Comparison of ENCODE assay signal across 20 cellular contexts in genomic region chr9:125585503-125586172, GRCh38.
DNase-seq lines count a peak whose midpoint lies in the region; ATAC-seq and TF ChIP-seq lines count a peak whose summit lies in the region.
"Had no signal": no experiment of that assay in that cellular context is flagged by ENCODE, and none has a peak within 500 bp of the region (broad histone marks: within the 10 kb centered on the region; RNA-seq: fewer than 3 reads in every experiment).

No MANE protein-coding gene starts in this region.

- H3K9me3 Mint-ChIP-seq in activated CD8-positive, alpha-beta T cell treated with anti-CD3 and anti-CD28 coated beads for 36 hours = peaks cover 3% of the 10 kb centered on the region
- H3K9me3 Mint-ChIP-seq in activated CD8-positive, alpha-beta T cell treated with anti-CD3 and anti-CD28 coated beads, Interleukin-2, amount 10 ng/mL, durations not matched to agents 7 days and 5 days (ENCODE audit: insufficient read depth) = no peaks in the 10 kb centered on the region
- H3K9me3 Mint-ChIP-seq in endodermal cell = peaks cover 4% of the 10 kb centered on the region
- H3K9me3 Mint-ChIP-seq: GM23338, HFFc6 had no signal

- H3K27me3 Mint-ChIP-seq in activated CD8-positive, alpha-beta T cell treated with anti-CD3 and anti-CD28 coated beads for 36 hours = no peaks in the 10 kb centered on the region
- no peaks in the 10 kb centered on the region for H3K27me3 Mint-ChIP-seq in activated CD8-positive, alpha-beta T cell treated with anti-CD3 and anti-CD28 coated beads, Interleukin-2, amount 10 ng/mL, durations not matched to agents 7 days and 5 days (ENCODE audit: low read depth)
- no peaks in the 10 kb centered on the region for H3K27me3 Mint-ChIP-seq in endodermal cell (ENCODE audit: insufficient read depth)

- peaks cover 27% of the 10 kb centered on the region for H3K4me1 Mint-ChIP-seq in activated CD8-positive, alpha-beta T cell treated with anti-CD3 and anti-CD28 coated beads for 36 hours (ENCODE audit: low read depth)
- H3K4me1 Mint-ChIP-seq in activated CD8-positive, alpha-beta T cell treated with anti-CD3 and anti-CD28 coated beads, Interleukin-2, amount 10 ng/mL, durations not matched to agents 7 days and 5 days (ENCODE audit: low read depth) = peaks cover 3% of the 10 kb centered on the region
- peaks cover 10% of the 10 kb centered on the region for H3K4me1 Mint-ChIP-seq in endodermal cell

- POLR2A ChIA-PET in activated CD8-positive, alpha-beta T cell treated with anti-CD3 and anti-CD28 coated beads for 36 hours (lab: Charles Lee) = no interaction called here
- POLR2A ChIA-PET in activated CD8-positive, alpha-beta T cell treated with anti-CD3 and anti-CD28 coated beads, Interleukin-2, amount 10 ng/mL, durations not matched to agents 7 days and 5 days (lab: Charles Lee) = no interaction called here

- no peak for DNase-seq in activated CD8-positive, alpha-beta T cell treated with anti-CD3 and anti-CD28 coated beads for 36 hours
- no peak for DNase-seq in activated CD8-positive, alpha-beta T cell treated with anti-CD3 and anti-CD28 coated beads, Interleukin-2, amount 10 ng/mL, durations not matched to agents 7 days and 5 days
- DNase-seq in endodermal cell (no peak), NCI-H82 (lab: John Stamatoyannopoulos, UW) (no peak), activated T-cell treated with anti-CD3 and anti-CD28 coated beads for 4 hours (no peak), HUDEP-2 (lab: John Stamatoyannopoulos, UW; ENCODE audit: unreplicated experiment in 76 of 76) (no peak)
- DNase-seq: 8988T, ACHN, BE2C, HFFc6, NCI-H1694 treated with DMSO at 0.1 percent for 48 hours, NCI-H2081 treated with DMSO at 0.1 percent for 48 hours, NCI-H2171, NCI-H226, OCI-M1, Peyer's patch had no signal

- intact Hi-C loops in activated CD8-positive, alpha-beta T cell treated with anti-CD3 and anti-CD28 coated beads for 36 hours (cut with micrococcal nuclease) = no loop called here

- TF ChIP-seq CTCF in activated CD8-positive, alpha-beta T cell treated with anti-CD3 and anti-CD28 coated beads for 36 hours (IDR thresholded peaks at IDR 0.05) = no peak
- TF ChIP-seq CTCF in endodermal cell (conservative IDR thresholded peaks at IDR 0.05) = no peak

- no peak overlapping the region for H3K27ac ChIP-seq in endodermal cell (ENCODE audit: low read depth, low read length)
- H3K27ac ChIP-seq in mucosa of rectum (ENCODE audit: low read depth in 2 of 2, low read length in 2 of 2) = peak overlapping the region; percentile 3 to 26
- H3K27ac ChIP-seq: Peyer's patch, SK-N-MC had no signal

- ATAC-seq in activated CD8-positive, alpha-beta T cell treated with anti-CD3 and anti-CD28 coated beads for 36 hours = no peak
- ATAC-seq in activated CD8-positive, alpha-beta T cell treated with anti-CD3 and anti-CD28 coated beads, Interleukin-2, amount 10 ng/mL, durations not matched to agents 7 days and 5 days = no peak
- ATAC-seq: GM23338 had no signal

- CTCF ChIA-PET in activated CD8-positive, alpha-beta T cell treated with anti-CD3 and anti-CD28 coated beads for 36 hours (lab: Charles Lee) = no interaction called here
- CTCF ChIA-PET in activated CD8-positive, alpha-beta T cell treated with anti-CD3 and anti-CD28 coated beads, Interleukin-2, amount 10 ng/mL, durations not matched to agents 7 days and 5 days (lab: Charles Lee) = no interaction called here

- 83 to 94% methylated on average over 10 to 11 of the region's 11 CpGs for WGBS in endodermal cell (ENCODE audit: insufficient coverage in 1 of 2, insufficient read length in 1 of 2), 2 experiments

- peaks cover 27% of the 10 kb centered on the region for H3K36me3 Mint-ChIP-seq in activated CD8-positive, alpha-beta T cell treated with anti-CD3 and anti-CD28 coated beads for 36 hours (ENCODE audit: low read depth)
- peaks cover 17% of the 10 kb centered on the region for H3K36me3 Mint-ChIP-seq in activated CD8-positive, alpha-beta T cell treated with anti-CD3 and anti-CD28 coated beads, Interleukin-2, amount 10 ng/mL, durations not matched to agents 7 days and 5 days (ENCODE audit: low read depth)
- peaks cover 16% of the 10 kb centered on the region for H3K36me3 Mint-ChIP-seq in endodermal cell (ENCODE audit: low read depth)

- H3K4me3 ChIP-seq in endodermal cell (ENCODE audit: low read length) (no peak overlapping the region), mucosa of rectum (ENCODE audit: low read length in 2 of 2) (no peak overlapping the region)
- H3K4me3 ChIP-seq: GM23338, HAP-1, Peyer's patch, SK-N-MC had no signal

- no peak overlapping the region for H3K4me3 Mint-ChIP-seq in activated CD8-positive, alpha-beta T cell treated with anti-CD3 and anti-CD28 coated beads for 36 hours
- no peak overlapping the region for H3K4me3 Mint-ChIP-seq in activated CD8-positive, alpha-beta T cell treated with anti-CD3 and anti-CD28 coated beads, Interleukin-2, amount 10 ng/mL, durations not matched to agents 7 days and 5 days
- H3K4me3 Mint-ChIP-seq in endodermal cell = no peak overlapping the region
- H3K4me3 Mint-ChIP-seq: GM23338, HFFc6 had no signal

- H3K36me3 ChIP-seq in endodermal cell (ENCODE audit: control insufficient read depth, insufficient read depth, low read length) = peaks cover 4% of the 10 kb centered on the region
- H3K36me3 ChIP-seq in mucosa of rectum (ENCODE audit: control insufficient read depth in 2 of 2, insufficient read depth in 2 of 2, low read length in 2 of 2) = no peaks in the 10 kb centered on the region
- H3K36me3 ChIP-seq: HAP-1, Peyer's patch had no signal

- no peaks in the 10 kb centered on the region for H3K27me3 ChIP-seq in endodermal cell (ENCODE audit: control insufficient read depth, insufficient read depth, low read length, poor library complexity, severe bottlenecking)
- H3K27me3 ChIP-seq in mucosa of rectum (ENCODE audit: control insufficient read depth in 2 of 2, insufficient read depth in 2 of 2, low read length in 2 of 2) = no peaks in the 10 kb centered on the region
- H3K27me3 ChIP-seq: BE2C, Peyer's patch had no signal

- H3K4me1 ChIP-seq in endodermal cell (ENCODE audit: control insufficient read depth, insufficient read depth, low read length) (no peaks in the 10 kb centered on the region), mucosa of rectum (ENCODE audit: control insufficient read depth in 2 of 2, insufficient read depth in 2 of 2, low read length in 2 of 2) (peaks cover 6 to 18% of the 10 kb centered on the region in 2 donors)
- H3K4me1 ChIP-seq: BE2C, HAP-1, Peyer's patch had no signal

- no peak overlapping the region for H3K9ac ChIP-seq in endodermal cell (ENCODE audit: extremely low read depth, low read length, poor library complexity, severe bottlenecking)
- no peak overlapping the region for H3K9ac ChIP-seq in mucosa of rectum (ENCODE audit: low read depth in 1 of 2, low read length in 2 of 2)

- peak overlapping the region; percentile 11 for H3K27ac Mint-ChIP-seq in activated CD8-positive, alpha-beta T cell treated with anti-CD3 and anti-CD28 coated beads for 36 hours
- H3K27ac Mint-ChIP-seq in activated CD8-positive, alpha-beta T cell treated with anti-CD3 and anti-CD28 coated beads, Interleukin-2, amount 10 ng/mL, durations not matched to agents 7 days and 5 days = no peak overlapping the region
- peak overlapping the region; percentile 45 for H3K27ac Mint-ChIP-seq in endodermal cell
- H3K27ac Mint-ChIP-seq: GM23338, HFFc6 had no signal

- no peaks in the 10 kb centered on the region for H3K9me3 ChIP-seq in endodermal cell (ENCODE audit: control insufficient read depth, low read length)
- no peaks in the 10 kb centered on the region for H3K9me3 ChIP-seq in mucosa of rectum (ENCODE audit: control insufficient read depth in 2 of 2, low read length in 2 of 2)
- H3K9me3 ChIP-seq: BE2C, HAP-1, Peyer's patch had no signal
